Comparison of ENCODE assay signal across 11 cellular contexts in genomic region chr21:44913425-44914175, GRCh38. TPM values are rescaled to one million over a fixed set of nuclear protein-coding genes. Genes with fewer than 3 reads are reported as not detected.
DNase-seq lines count a peak whose midpoint lies in the region; ATAC-seq and TF ChIP-seq lines count a peak whose summit lies in the region.
"Had no signal": no experiment of that assay in that cellular context is flagged by ENCODE, and none has a peak within 500 bp of the region (broad histone marks: within the 10 kb centered on the region; RNA-seq: fewer than 3 reads in every experiment).

No MANE protein-coding gene starts in this region.

- H3K27ac Mint-ChIP-seq in CD14-positive monocyte = peak overlapping the region; percentile 87 to 97 (median 93)
- H3K27ac Mint-ChIP-seq in activated naive CD4-positive, alpha-beta T cell treated with anti-CD3 and anti-CD28 coated beads, Interleukin-2, amount 50 U/mL, for 72 hours = peak overlapping the region; percentile 85 to 91
- H3K27ac Mint-ChIP-seq in naive thymus-derived CD4-positive, alpha-beta T cell = peak overlapping the region; percentile 87 to 98 (median 95)

- ATAC-seq in HG03175 (IDR thresholded peaks at IDR 0.05; ENCODE audit: unreplicated experiment) = peak; percentile 16
- peak in 1 of 2 donors; percentile 8 for ATAC-seq in activated naive CD4-positive, alpha-beta T cell treated with anti-CD3 and anti-CD28 coated beads, Interleukin-2, amount 50 U/mL, for 72 hours
- no peak for ATAC-seq in naive thymus-derived CD4-positive, alpha-beta T cell
- no peak for ATAC-seq in GM21737 (IDR thresholded peaks at IDR 0.05; ENCODE audit: unreplicated experiment)

- peak overlapping the region; percentile 72 to 91 for H3K4me3 Mint-ChIP-seq in CD14-positive monocyte
- peak overlapping the region; percentile 85 to 100 (median 92) for H3K4me3 Mint-ChIP-seq in naive thymus-derived CD4-positive, alpha-beta T cell

- H3K9me3 ChIP-seq in naive thymus-derived CD4-positive, alpha-beta T cell (ENCODE audit: control insufficient read depth in 2 of 3, low read length in 3 of 3) = no peaks in the 10 kb centered on the region
- no peaks in the 10 kb centered on the region for H3K9me3 ChIP-seq in BE2C

- peaks cover 79 to 88% of the 10 kb centered on the region in 2 donors for H3K4me1 ChIP-seq in naive thymus-derived CD4-positive, alpha-beta T cell (ENCODE audit: control insufficient read depth in 2 of 2, insufficient read depth in 2 of 2, low read length in 2 of 2)
- H3K4me1 ChIP-seq in BE2C = no peaks in the 10 kb centered on the region

- no peak for DNase-seq in CD14-positive monocyte (ENCODE audit: low spot score)
- DNase-seq in activated naive CD4-positive, alpha-beta T cell treated with anti-CD3 and anti-CD28 coated beads, Interleukin-2, amount 50 U/mL, for 72 hours (ENCODE audit: low spot score in 2 of 2) = no peak
- DNase-seq in naive thymus-derived CD4-positive, alpha-beta T cell = no peak
- DNase-seq in BE2C = no peak
- DNase-seq in middle frontal gyrus (ENCODE audit: extremely low spot score, low spot score) = no peak
- DNase-seq in central memory CD4-positive, alpha-beta T cell = no peak
- DNase-seq: NCI-H2107 had no signal

- CTCF ChIA-PET in naive thymus-derived CD4-positive, alpha-beta T cell (lab: Charles Lee) = interaction anchor here (0.8 to 5.9 kb wide), 6 partner anchors 8 to 215 kb away, joined by 3 to 44 read pairs (median 4); partner anchors contain the start of gene ITGB2

- H3K27me3 ChIP-seq in naive thymus-derived CD4-positive, alpha-beta T cell (ENCODE audit: control insufficient read depth in 2 of 2, insufficient read depth in 2 of 2, low read length in 2 of 2) = no peaks in the 10 kb centered on the region
- H3K27me3 ChIP-seq in BE2C = peaks cover 11% of the 10 kb centered on the region

- H3K4me1 Mint-ChIP-seq in CD14-positive monocyte = peaks cover 94% of the 10 kb centered on the region
- H3K4me1 Mint-ChIP-seq in naive thymus-derived CD4-positive, alpha-beta T cell = peaks cover 70 to 96% (median 80%) of the 10 kb centered on the region in 7 donors

- H3K36me3 ChIP-seq in naive thymus-derived CD4-positive, alpha-beta T cell (ENCODE audit: control insufficient read depth in 2 of 3, insufficient read depth in 3 of 3, low read length in 3 of 3) = peaks cover 9 to 31% (median 11%) of the 10 kb centered on the region in 3 experiments
- H3K36me3 ChIP-seq in BE2C = no peaks in the 10 kb centered on the region

- POLR2A ChIA-PET in naive thymus-derived CD4-positive, alpha-beta T cell (lab: Charles Lee) = interaction anchor here (0.7 to 17.4 kb wide), 9 partner anchors 6 to 112 kb away, joined by 3 to 569 read pairs (median 8); partner anchors contain the start of genes ITGB2, PTTG1IP and UBE2G2

- peaks cover 0 to 2% (median 0%) of the 10 kb centered on the region in 7 donors for H3K9me3 Mint-ChIP-seq in CD14-positive monocyte
- no peaks in the 10 kb centered on the region for H3K9me3 Mint-ChIP-seq in activated naive CD4-positive, alpha-beta T cell treated with anti-CD3 and anti-CD28 coated beads, Interleukin-2, amount 50 U/mL, for 72 hours
- peaks cover 0 to 2% (median 0%) of the 10 kb centered on the region in 11 donors for H3K9me3 Mint-ChIP-seq in naive thymus-derived CD4-positive, alpha-beta T cell

- TF ChIP-seq CTCF in CD14-positive monocyte (IDR thresholded peaks at IDR 0.05) (no peak), BE2C (IDR thresholded peaks at IDR 0.05; ENCODE audit: low read depth, low read length) (no peak)

- peaks cover 0 to 2% (median 2%) of the 10 kb centered on the region in 3 donors for H3K27me3 Mint-ChIP-seq in CD14-positive monocyte (ENCODE audit: low read depth in 3 of 3)
- H3K27me3 Mint-ChIP-seq in naive thymus-derived CD4-positive, alpha-beta T cell = no peaks in the 10 kb centered on the region

- H3K36me3 Mint-ChIP-seq in CD14-positive monocyte = peaks cover 47 to 62% of the 10 kb centered on the region in 2 donors
- peaks cover 9 to 19% of the 10 kb centered on the region in 2 donors for H3K36me3 Mint-ChIP-seq in activated naive CD4-positive, alpha-beta T cell treated with anti-CD3 and anti-CD28 coated beads, Interleukin-2, amount 50 U/mL, for 72 hours
- H3K36me3 Mint-ChIP-seq in naive thymus-derived CD4-positive, alpha-beta T cell = peaks cover 0 to 42% (median 10%) of the 10 kb centered on the region in 5 donors

- peak overlapping the region; percentile 72 for H3K27ac ChIP-seq in naive thymus-derived CD4-positive, alpha-beta T cell (ENCODE audit: low read depth, low read length)

- intact Hi-C loops in CD14-positive monocyte (cut with micrococcal nuclease) = loop anchor here in 1 of 2 donors (5.0 kb wide), 1 partner anchor 96 kb away; the partner anchor contains the start of gene SUMO3
- intact Hi-C loops in naive thymus-derived CD4-positive, alpha-beta T cell (cut with micrococcal nuclease) = loop anchor here (1.0 to 5.0 kb wide), 4 partner anchors 9 to 96 kb away; partner anchors contain the start of gene SUMO3 (in 1 of the 2)

- H3K4me3 ChIP-seq in naive thymus-derived CD4-positive, alpha-beta T cell (ENCODE audit: low read length) = peak overlapping the region; percentile 43
- no peak overlapping the region for H3K4me3 ChIP-seq in BE2C (ENCODE audit: low read depth, low read length)

RNA-seq across cellular contexts. Expression of gene ITGB2, which starts 7.1 kb away (rescaled TPM):
- polyA plus RNA-seq in CD14-positive monocyte = 1,000 to 10,000 TPM; 1,470 to 1,628 TPM
- total RNA-seq in activated naive CD4-positive, alpha-beta T cell treated with anti-CD3 and anti-CD28 coated beads, Interleukin-2, amount 50 U/mL, for 72 hours = 100 to 1,000 TPM; 151 to 272 TPM
- total RNA-seq in naive thymus-derived CD4-positive, alpha-beta T cell = 100 to 1,000 TPM; 280 to 877 (median 371) TPM
- polyA plus RNA-seq in naive thymus-derived CD4-positive, alpha-beta T cell = 100 to 1,000 TPM; 459 to 768 TPM
- not detected for polyA plus RNA-seq in BE2C (2012; ENCODE audit: insufficient read depth, insufficient read length, low read depth)
- total RNA-seq: RPMI7951 had no signal
- polyA plus RNA-seq: neural cell had no signal

RNA-seq across cellular contexts. Expression of gene SLX9, which starts 26.2 kb away (rescaled TPM):
- 1 to 10 TPM; 7.5 to 9.0 TPM for polyA plus RNA-seq in CD14-positive monocyte
- 10 to 100 TPM; 25.3 to 63.9 TPM for total RNA-seq in activated naive CD4-positive, alpha-beta T cell treated with anti-CD3 and anti-CD28 coated beads, Interleukin-2, amount 50 U/mL, for 72 hours
- total RNA-seq in naive thymus-derived CD4-positive, alpha-beta T cell = 10 to 100 TPM; 17.8 to 46.4 (median 20.6) TPM
- polyA plus RNA-seq in naive thymus-derived CD4-positive, alpha-beta T cell = 10 to 100 TPM; 13.2 to 14.9 TPM
- polyA plus RNA-seq in BE2C (2012; ENCODE audit: insufficient read depth, insufficient read length, low read depth) = 105 TPM

RNA-seq across cellular contexts. Expression of gene PTTG1IP, which starts 40.1 kb away (rescaled TPM):
- 100 to 1,000 TPM; 206 to 238 TPM for polyA plus RNA-seq in CD14-positive monocyte
- 10 to 100 TPM; 61.7 to 99.8 TPM for total RNA-seq in activated naive CD4-positive, alpha-beta T cell treated with anti-CD3 and anti-CD28 coated beads, Interleukin-2, amount 50 U/mL, for 72 hours
- total RNA-seq in naive thymus-derived CD4-positive, alpha-beta T cell = 100 to 1,000 TPM in 2 of 5 experiments, 10 to 100 TPM in 3; 83.8 to 122 (median 95.6) TPM
- polyA plus RNA-seq in naive thymus-derived CD4-positive, alpha-beta T cell = 10 to 100 TPM; 60.9 to 79.8 TPM
- 217 TPM for polyA plus RNA-seq in BE2C (2012; ENCODE audit: insufficient read depth, insufficient read length, low read depth)
